1 cellular context compared by ENCODE assay signal in genomic region chr10:49281461-49281860, GRCh38.
TF ChIP-seq lines count a peak whose summit lies in the region.

No MANE protein-coding gene starts in this region.

TF ChIP-seq in GM12878, 131 proteins besides CTCF, POLR2A, EP300 and RAD21 (continued from another document):
- TF ChIP-seq PML (IDR thresholded peaks at IDR 0.05; ENCODE audit: low read length) (no peak), KAT2A (conservative IDR thresholded peaks at IDR 0.05; ENCODE audit: control insufficient read depth, low read depth, low read length) (no peak), FOXM1 (IDR thresholded peaks at IDR 0.05; ENCODE audit: low read depth, low read length) (no peak), STAT1 (conservative IDR thresholded peaks at IDR 0.05) (no peak), JUNB (IDR thresholded peaks at IDR 0.05) (no peak), MAX (IDR thresholded peaks at IDR 0.05; ENCODE audit: low read depth, low read length) (no peak), TARDBP (IDR thresholded peaks at IDR 0.05; ENCODE audit: borderline replicate concordance) (no peak), ASH2L (IDR thresholded peaks at IDR 0.05; ENCODE audit: borderline replicate concordance, low read depth) (no peak), CREB1 (IDR thresholded peaks at IDR 0.05; ENCODE audit: low read depth) (no peak), HDAC6 (IDR thresholded peaks at IDR 0.05; ENCODE audit: unreplicated experiment) (no peak)
TF ChIP-seq in GM12878: peak in this region for 0.
